In the genomic region with DNA sequence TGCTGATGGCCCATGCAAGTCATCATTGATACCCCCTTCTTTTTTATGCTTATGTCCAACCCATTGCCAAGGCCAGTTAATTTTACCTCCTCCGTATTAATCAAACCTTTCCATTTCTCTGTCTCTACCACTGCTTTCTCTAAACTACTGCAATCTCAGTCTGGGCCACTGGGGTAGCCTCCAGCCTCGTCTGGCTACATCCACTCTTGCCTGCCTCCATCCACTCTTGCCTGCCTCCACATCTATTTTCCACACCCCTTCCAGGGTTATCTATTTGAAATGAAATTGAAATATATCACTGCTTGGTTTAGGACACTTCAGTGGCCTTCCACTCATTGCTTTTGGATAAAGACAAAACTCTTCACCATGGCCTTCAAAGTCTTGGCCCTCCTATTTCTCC, we compare ENCODE assay signal across 14 cellular contexts.
DNase-seq lines count a peak whose midpoint lies in the region; ATAC-seq and TF ChIP-seq lines count a peak whose summit lies in the region.
"Had no signal": no experiment of that assay in that cellular context is flagged by ENCODE, and none has a peak within 500 bp of the region (broad histone marks: within the 10 kb centered on the region; RNA-seq: fewer than 3 reads in every experiment).

No MANE protein-coding gene starts in this region.

- POLR2A ChIA-PET in CD4-positive, alpha-beta memory T cell (lab: Charles Lee; ENCODE audit: partially characterized antibody) = no interaction called here

- no peaks in the 10 kb centered on the region for H4K20me1 ChIP-seq in DOHH2 (ENCODE audit: control insufficient read depth, insufficient read depth, low read depth, low read length)

- no peaks in the 10 kb centered on the region for H3K79me2 ChIP-seq in DOHH2 (ENCODE audit: control insufficient read depth, low read length)

- H3K4me3 ChIP-seq in DOHH2 (ENCODE audit: low read length) (no peak overlapping the region), choroid plexus epithelial cell (ENCODE audit: low read depth, low read length) (no peak overlapping the region)
- H3K4me3 ChIP-seq in CD4-positive, alpha-beta memory T cell (ENCODE audit: low read length in 2 of 2) = no peak overlapping the region

- CTCF ChIA-PET in CD4-positive, alpha-beta memory T cell (lab: Charles Lee; ENCODE audit: partially characterized antibody) = no interaction called here

- H3K27ac ChIP-seq in DOHH2 (ENCODE audit: low read depth, low read length) = peak overlapping the region; percentile 62; the same call in 1 of the 2 replicates
- no peak overlapping the region for H3K27ac ChIP-seq in CD4-positive, alpha-beta memory T cell (ENCODE audit: low read depth, low read length)
- H3K27ac ChIP-seq: HL-60 had no signal

- H3K9me2 ChIP-seq in DOHH2 (replicated peaks; ENCODE audit: control insufficient read depth, low read length) = no peaks in the 10 kb centered on the region

- H3K27me3 ChIP-seq in DOHH2 (ENCODE audit: control insufficient read depth, low read length) = no peaks in the 10 kb centered on the region
- H3K27me3 ChIP-seq in CD4-positive, alpha-beta memory T cell (ENCODE audit: insufficient read depth, low read length) = no peaks in the 10 kb centered on the region

- H3F3A ChIP-seq in DOHH2 (ENCODE audit: control insufficient read depth, insufficient read depth) = 0 out of 2 replicates have a peak, but pooled peaks cover 4% of the 10 kb centered on the region

- peak overlapping the region; percentile 59; the same call in 1 of the 2 replicates for H3K4me2 ChIP-seq in DOHH2 (ENCODE audit: low read length)

- H3K36me3 Mint-ChIP-seq in osteocyte (ENCODE audit: unreplicated experiment) = peaks cover 2% of the 10 kb centered on the region
- H3K36me3 Mint-ChIP-seq in CD4-positive, alpha-beta memory T cell = no peaks in the 10 kb centered on the region

- H3K27ac Mint-ChIP-seq in osteocyte (ENCODE audit: unreplicated experiment) = peak overlapping the region; percentile 1
- no peak overlapping the region for H3K27ac Mint-ChIP-seq in CD4-positive, alpha-beta memory T cell
- H3K27ac Mint-ChIP-seq: CD4-positive, alpha-beta T cell had no signal

- H3K36me3 ChIP-seq in DOHH2 (ENCODE audit: control insufficient read depth, low read length) = no peaks in the 10 kb centered on the region
- H3K36me3 ChIP-seq in CD4-positive, alpha-beta memory T cell (ENCODE audit: insufficient read depth, low read length) = no peaks in the 10 kb centered on the region

- intact Hi-C loops in CD4-positive, alpha-beta memory T cell (cut with micrococcal nuclease) = no loop called here

- ATAC-seq in GM21529 (IDR thresholded peaks at IDR 0.05; ENCODE audit: unreplicated experiment) = no peak

- H3K9me3 ChIP-seq in DOHH2 (ENCODE audit: control insufficient read depth, insufficient read depth, low read length) = peaks cover 3% of the 10 kb centered on the region; the same call in 1 of the 2 replicates
- no peaks in the 10 kb centered on the region for H3K9me3 ChIP-seq in CD4-positive, alpha-beta memory T cell (ENCODE audit: control insufficient read depth in 1 of 2, low read length in 2 of 2)

- H3K4me3 Mint-ChIP-seq in osteocyte (ENCODE audit: unreplicated experiment) = no peak overlapping the region
- no peak overlapping the region for H3K4me3 Mint-ChIP-seq in CD4-positive, alpha-beta memory T cell
- H3K4me3 Mint-ChIP-seq: CD4-positive, alpha-beta T cell had no signal

- H3K4me1 Mint-ChIP-seq in osteocyte (ENCODE audit: unreplicated experiment) = peaks cover 52% of the 10 kb centered on the region
- H3K4me1 Mint-ChIP-seq in CD4-positive, alpha-beta memory T cell = no peaks in the 10 kb centered on the region

- DNase-seq in NAMALWA (ENCODE audit: low spot score) = peak; percentile 57
- DNase-seq in choroid plexus epithelial cell (ENCODE audit: low read depth) = no peak
- no peak for DNase-seq in osteocyte (ENCODE audit: extremely low spot score, unreplicated experiment)
- no peak for DNase-seq in stimulated activated CD4-positive, alpha-beta T cell treated with anti-CD3 and anti-CD28 coated beads, Interleukin-12 subunit alpha, Interleukin-12 subunit beta, amount 100 ng/mL, for 4 hours
- DNase-seq in CD4-positive, alpha-beta memory T cell = no peak
- DNase-seq in NCI-H1092 (lab: John Stamatoyannopoulos, UW) = no peak
- DNase-seq: AML-193; C1 segment of cervical spinal cord; CD4-positive, alpha-beta T cell; COR-L47; DMS53 had no signal

- H3K4me1 ChIP-seq in DOHH2 (ENCODE audit: control insufficient read depth, low read length) = peaks cover 31% of the 10 kb centered on the region
- H3K4me1 ChIP-seq in CD4-positive, alpha-beta memory T cell (ENCODE audit: insufficient read depth, low read length) = no peaks in the 10 kb centered on the region

- no peaks in the 10 kb centered on the region for H3K27me3 Mint-ChIP-seq in osteocyte (ENCODE audit: unreplicated experiment)
- peaks cover 0 to 4% of the 10 kb centered on the region in 2 donors for H3K27me3 Mint-ChIP-seq in CD4-positive, alpha-beta memory T cell
- H3K27me3 Mint-ChIP-seq: CD4-positive, alpha-beta T cell had no signal

- peaks cover 7% of the 10 kb centered on the region for H3K9me3 Mint-ChIP-seq in osteocyte (ENCODE audit: unreplicated experiment)
- peaks cover 0 to 3% (median 0%) of the 10 kb centered on the region in 8 donors for H3K9me3 Mint-ChIP-seq in CD4-positive, alpha-beta memory T cell
- H3K9me3 Mint-ChIP-seq: CD4-positive, alpha-beta T cell had no signal

- TF ChIP-seq CTCF in DOHH2 (IDR thresholded peaks at IDR 0.05; ENCODE audit: low read depth, low read length, poor library complexity, severe bottlenecking) (no peak), choroid plexus epithelial cell (conservative IDR thresholded peaks at IDR 0.05; ENCODE audit: low read depth, low read length) (peak; percentile 18), osteocyte (IDR thresholded peaks at IDR 0.05) (peak; percentile 16)
